ENCODE assay signal across 27 cellular contexts in the genomic region with DNA sequence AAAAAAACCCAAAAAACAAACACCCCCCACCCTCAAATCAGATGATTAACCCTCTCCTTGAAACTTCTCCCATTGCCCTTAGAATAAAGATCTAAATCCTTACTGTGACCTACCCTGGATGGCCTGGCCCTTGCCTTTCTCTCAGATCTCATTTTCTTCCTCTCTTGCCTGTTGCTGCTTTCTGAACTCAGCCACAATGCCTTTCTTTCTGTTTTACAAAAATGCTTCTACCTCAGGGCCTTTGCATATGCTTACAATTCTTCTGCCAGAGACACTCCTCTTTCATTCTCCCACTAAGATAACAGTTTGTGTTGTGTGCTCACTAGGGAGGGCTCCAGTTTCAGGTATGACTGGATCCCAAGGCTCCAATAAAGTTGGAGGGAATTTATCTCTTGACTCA.
"Had no signal": no experiment of that assay in that cellular context is flagged by ENCODE, and none has a peak within 500 bp of the region (broad histone marks: within the 10 kb centered on the region; RNA-seq: fewer than 3 reads in every experiment).

No MANE protein-coding gene starts in this region.

- H3K27me3 ChIP-seq: stomach, suprapubic skin, testis, thyroid gland, tibial artery, tibial nerve, transverse colon, upper lobe of left lung, upper lobe of right lung, uterus, vagina had no signal

- H3K4me3 ChIP-seq: stomach, suprapubic skin, testis, thoracic aorta, thyroid gland, tibial artery, tibial nerve, transverse colon, upper lobe of left lung, upper lobe of right lung, uterus, vagina had no signal

- ATAC-seq: stimulated activated effector memory CD8-positive, alpha-beta T cell treated with anti-CD3 and anti-CD28 coated beads, Interleukin-12 subunit alpha, Interleukin-12 subunit beta, amount 100 ng/mL, for 72 hours; stimulated activated memory B cell treated with anti-CD40 and anti-IgM and Interleukin-4, amounts not matched to agents 10 μg/mL and 1 μg/mL and 100 μg/mL, for 72 hours; stimulated activated naive B cell treated with anti-CD40 and anti-IgM and Interleukin-4, amounts not matched to agents 10 μg/mL and 1 μg/mL and 100 μg/mL, for 72 hours; stimulated activated naive CD8-positive, alpha-beta T cell treated with anti-CD3 and anti-CD28 coated beads, Interleukin-15, amount 100 ng/mL, for 72 hours; stimulated activated naive CD8-positive, alpha-beta T cell treated with anti-CD3 and anti-CD28 coated beads, Interleukin-15, Interleukin-2, amounts not matched to agents 100 U/mL and 50 U/mL, for 24 hours; upper lobe of right lung had no signal

- H3K27ac ChIP-seq: stomach, suprapubic skin, testis, thoracic aorta, thyroid gland, tibial artery, tibial nerve, transverse colon, upper lobe of left lung, upper lobe of right lung, uterus, vagina had no signal

- FAIRE-seq: urothelium cell line had no signal

- H3K4me1 ChIP-seq: stomach, suprapubic skin, testis, thyroid gland, tibial artery, tibial nerve, transverse colon, upper lobe of left lung, upper lobe of right lung, uterus, vagina had no signal

- H3K9me3 ChIP-seq: stomach, suprapubic skin, testis, thoracic aorta, thyroid gland, tibial artery, transverse colon, upper lobe of left lung, upper lobe of right lung, uterus, vagina had no signal

- H3K36me3 ChIP-seq: stomach, suprapubic skin, thoracic aorta, thyroid gland, tibial artery, tibial nerve, transverse colon, upper lobe of left lung, upper lobe of right lung, uterus, vagina had no signal

- DNase-seq: stimulated activated CD4-positive, alpha-beta T cell treated with anti-CD3 and anti-CD28 coated beads, Interleukin-2, amount 100 ng/mL, for 48 hours; stimulated activated CD4-positive, alpha-beta T cell treated with anti-CD3 and anti-CD28 coated beads, Interleukin-4, amount 100 ng/mL, for 1 hour; stimulated activated CD4-positive, alpha-beta T cell treated with anti-CD3 and anti-CD28 coated beads, Interleukin-4, amount 100 ng/mL, for 24 hours; stimulated activated CD4-positive, alpha-beta T cell treated with anti-CD3 and anti-CD28 coated beads, Interleukin-4, amount 100 ng/mL, for 4 hours; stimulated activated CD8-positive, alpha-beta memory T cell treated with anti-CD3 and anti-CD28 coated beads, Interleukin-4, amount 100 ng/mL, for 48 hours; stimulated activated naive B cell treated with anti-CD40 and anti-IgM and Interleukin-4, amounts not matched to agents 10 μg/mL and 1 μg/mL and 100 μg/mL, for 72 hours; stimulated activated naive CD4-positive, alpha-beta T cell; stimulated activated naive CD4-positive, alpha-beta T cell treated with Interleukin-2 at 50 U/mL for 16 hours; stimulated activated naive CD8-positive, alpha-beta T cell treated with anti-CD3 and anti-CD28 coated beads, Interleukin-15, amount 100 ng/mL, for 72 hours; stimulated activated naive CD8-positive, alpha-beta T cell treated with anti-CD3 and anti-CD28 coated beads, Interleukin-15, Interleukin-2, amounts not matched to agents 100 U/mL and 50 U/mL, for 24 hours; stomach; substantia nigra; testis; thyroid gland; tibial artery; transverse colon; trophoblast cell; upper lobe of left lung; upper lobe of right lung; uterus had no signal
